ENCODE assay signal across 9 cellular contexts in the genomic region with DNA sequence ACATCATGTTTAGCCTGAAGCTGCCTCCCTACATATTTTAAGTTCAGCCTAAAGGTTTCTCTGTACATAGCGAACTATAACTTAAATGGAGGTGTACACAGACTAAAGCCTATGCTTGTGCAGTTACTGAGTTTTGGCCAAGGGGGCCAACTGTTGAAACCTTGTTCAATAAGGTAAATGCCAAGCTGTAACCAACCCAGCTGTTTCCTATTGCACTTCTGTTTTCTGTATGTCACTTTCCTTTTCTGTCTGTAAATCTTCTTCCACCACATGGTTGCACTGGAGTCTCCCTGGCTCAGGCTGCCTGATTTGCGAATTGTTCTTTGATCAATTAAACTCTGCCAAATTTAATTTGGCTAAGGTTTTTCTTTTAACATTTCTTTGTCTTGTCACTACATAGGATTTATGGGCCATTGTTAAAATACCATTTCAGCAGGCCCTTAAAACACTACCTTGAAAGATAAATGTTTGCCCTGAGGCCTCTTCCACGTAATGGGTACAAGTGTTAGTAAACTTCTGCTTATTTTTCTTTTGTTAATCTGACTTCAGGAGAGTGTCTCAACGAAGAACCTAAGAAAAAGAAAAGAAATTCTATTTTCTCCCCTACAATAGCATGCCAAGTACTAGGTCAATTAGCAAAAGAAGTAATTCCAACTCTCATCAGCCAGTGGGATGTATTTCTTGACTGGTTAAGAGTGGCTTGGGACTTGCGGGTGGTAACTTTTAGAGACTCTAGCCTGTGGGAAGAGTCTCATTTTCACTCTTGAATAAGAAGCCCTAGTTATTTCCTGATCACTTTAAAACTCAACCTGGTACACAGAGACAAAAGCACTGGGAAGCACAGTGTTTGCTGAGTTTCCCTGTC. TPM values are rescaled to one million over a fixed set of nuclear protein-coding genes. Genes with fewer than 3 reads are reported as not detected.
DNase-seq lines count a peak whose midpoint lies in the region; ATAC-seq and TF ChIP-seq lines count a peak whose summit lies in the region.
"Had no signal": no experiment of that assay in that cellular context is flagged by ENCODE, and none has a peak within 500 bp of the region (broad histone marks: within the 10 kb centered on the region; RNA-seq: fewer than 3 reads in every experiment).

No MANE protein-coding gene starts in this region.

- peak overlapping the region; percentile 34 for H3K27ac ChIP-seq in neutrophil
- H3K27ac ChIP-seq: skin epidermis had no signal

- TF ChIP-seq CTCF in neutrophil (IDR thresholded peaks at IDR 0.05) = no peak

- no peak overlapping the region for H3K4me3 ChIP-seq in neutrophil (ENCODE audit: low read depth in 1 of 2, low read length in 1 of 2)
- H3K4me3 ChIP-seq: skin epidermis had no signal

- peak; percentile 92 for ATAC-seq in HG02623 (IDR thresholded peaks at IDR 0.05; ENCODE audit: unreplicated experiment)

- peaks cover 12 to 26% of the 10 kb centered on the region in 2 experiments for H3K4me1 ChIP-seq in neutrophil (ENCODE audit: control insufficient read depth in 1 of 2, insufficient read depth in 1 of 2, low read depth in 1 of 2, low read length in 1 of 2)

- DNase-seq in NCI-H2171 treated with DMSO at 0.1 percent for 48 hours (lab: John Stamatoyannopoulos, UW) (peak; percentile 13), NCI-H2171 (lab: John Stamatoyannopoulos, UW) (no peak), KG1 (lab: John Stamatoyannopoulos, UW) (peak; percentile 68), ureter (ENCODE audit: low spot score) (no peak), AG20443 (ENCODE audit: low spot score) (no peak)
- no peak for DNase-seq in activated CD4-positive, alpha-beta T cell treated with anti-CD3 and anti-CD28 coated beads for 1 hour

- no peaks in the 10 kb centered on the region for H3K36me3 ChIP-seq in neutrophil

- H3K27me3 ChIP-seq in neutrophil = no peaks in the 10 kb centered on the region

- no peaks in the 10 kb centered on the region for H3K9me3 ChIP-seq in neutrophil

RNA-seq across cellular contexts. Expression of a gene that starts 45.7 kb away (rescaled TPM):
- 2.4 TPM for total RNA-seq in ureter

Comparison
In these comparisons a context has a peak if more than half of its experiments do, and no peak if none do; other contexts are left out.
1. DNase-seq: peak in NCI-H2171 treated with DMSO at 0.1 percent for 48 hours (single experiment) and KG1 (single experiment); none in NCI-H2171 (single experiment), activated CD4-positive, alpha-beta T cell treated with anti-CD3 and anti-CD28 coated beads for 1 hour (single experiment), ureter (single experiment) and AG20443 (single experiment).